ENCODE assay signal across 17 cellular contexts in genomic region chr14:30982583-30982982, GRCh38.
"Had no signal": no experiment of that assay in that cellular context is flagged by ENCODE, and none has a peak within 500 bp of the region (broad histone marks: within the 10 kb centered on the region; RNA-seq: fewer than 3 reads in every experiment).

No MANE protein-coding gene starts in this region.

- H3K4me3 ChIP-seq: cardiac muscle cell, lower lobe of right lung, sigmoid colon had no signal

- H3K36me3 ChIP-seq: cardiac muscle cell, lower lobe of right lung, sigmoid colon had no signal

- H3K9me3 ChIP-seq: lower lobe of right lung, sigmoid colon had no signal

- DNase-seq: activated CD4-positive, alpha-beta T cell treated with anti-CD3 and anti-CD28 coated beads for 4 hours; activated CD8-positive, alpha-beta T cell treated with anti-CD3 and anti-CD28 coated beads for 36 hours; activated effector memory CD4-positive, alpha-beta T cell treated with anti-CD3 and anti-CD28 coated beads, Interleukin-2, amount 50 U/mL, for 16 hours; activated T-cell treated with anti-CD3 and anti-CD28 coated beads, Interleukin-2, amount 50 U/mL, for 48 hours; foreskin melanocyte; left colon; lower lobe of right lung; sigmoid colon; stimulated activated CD4-positive, alpha-beta T cell treated with anti-CD3 and anti-CD28 coated beads, Interleukin-1b, Interleukin-23, amount 100 ng/mL, for 48 hours; T-helper 17 cell had no signal

- ATAC-seq: activated CD8-positive, alpha-beta T cell treated with anti-CD3 and anti-CD28 coated beads for 36 hours; left colon; lower lobe of right lung; T-helper 17 cell had no signal

- H3K9me3 Mint-ChIP-seq: activated CD8-positive, alpha-beta T cell treated with anti-CD3 and anti-CD28 coated beads for 36 hours; activated naive CD4-positive, alpha-beta T cell treated with anti-CD3 and anti-CD28 coated beads, Interleukin-2, amount 50 U/mL, for 24 hours; mesothelial cell of epicardium; neural crest cell had no signal

- H3K27ac ChIP-seq: cardiac muscle cell, epithelial cell of prostate, lower lobe of right lung, VCaP had no signal

- FAIRE-seq: islet of Langerhans had no signal

- H3K4me3 Mint-ChIP-seq: activated CD8-positive, alpha-beta T cell treated with anti-CD3 and anti-CD28 coated beads for 36 hours; activated naive CD4-positive, alpha-beta T cell treated with anti-CD3 and anti-CD28 coated beads, Interleukin-2, amount 50 U/mL, for 24 hours; mesothelial cell of epicardium; neural crest cell; T-helper 17 cell had no signal

- H3K27me3 ChIP-seq: cardiac muscle cell, sigmoid colon had no signal

- H3K27me3 Mint-ChIP-seq: activated CD8-positive, alpha-beta T cell treated with anti-CD3 and anti-CD28 coated beads for 36 hours; activated naive CD4-positive, alpha-beta T cell treated with anti-CD3 and anti-CD28 coated beads, Interleukin-2, amount 50 U/mL, for 24 hours; T-helper 17 cell had no signal

- H3K27ac Mint-ChIP-seq: activated CD8-positive, alpha-beta T cell treated with anti-CD3 and anti-CD28 coated beads for 36 hours; activated naive CD4-positive, alpha-beta T cell treated with anti-CD3 and anti-CD28 coated beads, Interleukin-2, amount 50 U/mL, for 24 hours; mesothelial cell of epicardium had no signal
